13 cellular contexts compared by ENCODE assay signal in genomic region chr6:151393410-151393809, GRCh38. TPM values are rescaled to one million over a fixed set of nuclear protein-coding genes. Genes with fewer than 3 reads are reported as not detected.
DNase-seq lines count a peak whose midpoint lies in the region; ATAC-seq lines count a peak whose summit lies in the region.
"Had no signal": no experiment of that assay in that cellular context is flagged by ENCODE, and none has a peak within 500 bp of the region (broad histone marks: within the 10 kb centered on the region; RNA-seq: fewer than 3 reads in every experiment).

No MANE protein-coding gene starts in this region.

- H3K36me3 ChIP-seq in iPS-15b (ENCODE audit: control insufficient read depth, insufficient read depth, low read length), result no peaks in the 10 kb centered on the region
- H3K36me3 ChIP-seq in HAP-1 (replicated peaks), result peaks cover 15% of the 10 kb centered on the region
- H3K36me3 ChIP-seq: thoracic aorta had no signal

- H3K9me3 ChIP-seq in iPS-15b (ENCODE audit: control insufficient read depth, insufficient read depth, low read length) (no peaks in the 10 kb centered on the region), HAP-1 (no peaks in the 10 kb centered on the region)
- H3K9me3 ChIP-seq: thoracic aorta had no signal

- H3K27me3 ChIP-seq in iPS-15b (ENCODE audit: control insufficient read depth, insufficient read depth, low read length) (no peaks in the 10 kb centered on the region), HAP-1 (ENCODE audit: low read depth) (no peaks in the 10 kb centered on the region)

- CTCF ChIA-PET in activated CD4-positive, alpha-beta memory T cell treated with anti-CD3 and anti-CD28 coated beads, Interleukin-2, amount 10 ng/mL, durations not matched to agents 7 days and 5 days (lab: Charles Lee), result interaction anchor here (0.9 to 3.7 kb wide), 3 partner anchors 9 to 47 kb away, joined by 3 to 22 read pairs (median 3); no protein-coding TSS in a partner anchor

- DNase-seq in stimulated activated naive CD8-positive, alpha-beta T cell treated with anti-CD3 and anti-CD28 coated beads, Interleukin-15, Interleukin-2, amounts not matched to agents 100 U/mL and 50 U/mL, for 24 hours, result no peak
- DNase-seq in activated CD4-positive, alpha-beta memory T cell treated with anti-CD3 and anti-CD28 coated beads, Interleukin-2, amount 10 ng/mL, durations not matched to agents 7 days and 5 days, result no peak
- DNase-seq in NCI-H2107 (lab: John Stamatoyannopoulos, UW) (no peak), GF-D8 (lab: John Stamatoyannopoulos, UW) (no peak), HAP-1 (ENCODE audit: low spot score in 2 of 2) (no peak)
- DNase-seq: activated CD4-positive, alpha-beta T cell treated with anti-CD3 and anti-CD28 coated beads for 4 hours; COR-L47; NCI-H1417; stimulated activated CD4-positive, alpha-beta T cell treated with anti-CD3 and anti-CD28 coated beads, Interleukin-2, amount 100 ng/mL, for 24 hours had no signal

- peaks cover 68% of the 10 kb centered on the region for H3K4me1 Mint-ChIP-seq in stimulated activated naive CD8-positive, alpha-beta T cell treated with anti-CD3 and anti-CD28 coated beads, Interleukin-15, Interleukin-2, amounts not matched to agents 100 ng/mL and 50 ng/mL, for 24 hours (ENCODE audit: low read depth)
- H3K4me1 Mint-ChIP-seq in activated CD4-positive, alpha-beta memory T cell treated with anti-CD3 and anti-CD28 coated beads, Interleukin-2, amount 10 ng/mL, durations not matched to agents 7 days and 5 days, result peaks cover 61% of the 10 kb centered on the region

- in situ Hi-C loops in HAP-1 (cut with MboI; ENCODE audit: low sequenced_read_pairs), result no loop called here

- H3K27ac Mint-ChIP-seq in stimulated activated naive CD8-positive, alpha-beta T cell treated with anti-CD3 and anti-CD28 coated beads, Interleukin-15, Interleukin-2, amounts not matched to agents 100 ng/mL and 50 ng/mL, for 24 hours, result peak overlapping the region; percentile 97
- H3K27ac Mint-ChIP-seq in activated CD4-positive, alpha-beta memory T cell treated with anti-CD3 and anti-CD28 coated beads, Interleukin-2, amount 10 ng/mL, durations not matched to agents 7 days and 5 days, result peak overlapping the region; percentile 99

- H3K4me1 ChIP-seq in iPS-15b (ENCODE audit: control insufficient read depth, insufficient read depth, low read length) (peaks cover 11% of the 10 kb centered on the region), HAP-1 (peaks cover 32% of the 10 kb centered on the region)

- ATAC-seq in stimulated activated naive CD8-positive, alpha-beta T cell treated with anti-CD3 and anti-CD28 coated beads, Interleukin-15, Interleukin-2, amounts not matched to agents 100 U/mL and 50 U/mL, for 24 hours, result no peak
- no peak for ATAC-seq in GM19023 (IDR thresholded peaks at IDR 0.05; ENCODE audit: unreplicated experiment)

- peak overlapping the region; percentile 90 for H3K4me3 ChIP-seq in iPS-15b (ENCODE audit: low read depth, low read length)
- H3K4me3 ChIP-seq in HAP-1, result no peak overlapping the region

- POLR2A ChIA-PET in activated CD4-positive, alpha-beta memory T cell treated with anti-CD3 and anti-CD28 coated beads, Interleukin-2, amount 10 ng/mL, durations not matched to agents 7 days and 5 days (lab: Charles Lee), result interaction anchor here (1.0 to 10.6 kb wide), 3 partner anchors 18 to 59 kb away, joined by 3 to 247 read pairs (median 66); partner anchors contain the start of gene RMND1

- H3K9ac ChIP-seq in iPS-15b (ENCODE audit: low read depth, low read length), result no peak overlapping the region

- no peaks in the 10 kb centered on the region for H3K27me3 Mint-ChIP-seq in stimulated activated naive CD8-positive, alpha-beta T cell treated with anti-CD3 and anti-CD28 coated beads, Interleukin-15, Interleukin-2, amounts not matched to agents 100 ng/mL and 50 ng/mL, for 24 hours
- H3K27me3 Mint-ChIP-seq in activated CD4-positive, alpha-beta memory T cell treated with anti-CD3 and anti-CD28 coated beads, Interleukin-2, amount 10 ng/mL, durations not matched to agents 7 days and 5 days, result no peaks in the 10 kb centered on the region

- H3K36me3 Mint-ChIP-seq in stimulated activated naive CD8-positive, alpha-beta T cell treated with anti-CD3 and anti-CD28 coated beads, Interleukin-15, Interleukin-2, amounts not matched to agents 100 ng/mL and 50 ng/mL, for 24 hours (ENCODE audit: low read depth), result peaks cover 41% of the 10 kb centered on the region
- H3K36me3 Mint-ChIP-seq in activated CD4-positive, alpha-beta memory T cell treated with anti-CD3 and anti-CD28 coated beads, Interleukin-2, amount 10 ng/mL, durations not matched to agents 7 days and 5 days (ENCODE audit: low read depth), result peaks cover 38% of the 10 kb centered on the region

- no peaks in the 10 kb centered on the region for H3K9me3 Mint-ChIP-seq in stimulated activated naive CD8-positive, alpha-beta T cell treated with anti-CD3 and anti-CD28 coated beads, Interleukin-15, Interleukin-2, amounts not matched to agents 100 ng/mL and 50 ng/mL, for 24 hours
- no peaks in the 10 kb centered on the region for H3K9me3 Mint-ChIP-seq in activated CD4-positive, alpha-beta memory T cell treated with anti-CD3 and anti-CD28 coated beads, Interleukin-2, amount 10 ng/mL, durations not matched to agents 7 days and 5 days

- peak overlapping the region; percentile 97 for H3K4me3 Mint-ChIP-seq in stimulated activated naive CD8-positive, alpha-beta T cell treated with anti-CD3 and anti-CD28 coated beads, Interleukin-15, Interleukin-2, amounts not matched to agents 100 ng/mL and 50 ng/mL, for 24 hours
- H3K4me3 Mint-ChIP-seq in activated CD4-positive, alpha-beta memory T cell treated with anti-CD3 and anti-CD28 coated beads, Interleukin-2, amount 10 ng/mL, durations not matched to agents 7 days and 5 days, result peak overlapping the region; percentile 98

RNA-seq across cellular contexts. Expression of gene ZBTB2, which starts 2.1 kb away (rescaled TPM):
- total RNA-seq in activated CD4-positive, alpha-beta memory T cell treated with anti-CD3 and anti-CD28 coated beads, Interleukin-2, amount 10 ng/mL, durations not matched to agents 7 days and 5 days, result 10 to 100 TPM; 23.5 to 23.8 TPM

RNA-seq across cellular contexts. Expression of gene RMND1, which starts 58.5 kb away (rescaled TPM):
- total RNA-seq in activated CD4-positive, alpha-beta memory T cell treated with anti-CD3 and anti-CD28 coated beads, Interleukin-2, amount 10 ng/mL, durations not matched to agents 7 days and 5 days, result 10 to 100 TPM; 18.7 to 22.6 TPM
